ENCODE assay signal across 1 cellular context in the genomic region with DNA sequence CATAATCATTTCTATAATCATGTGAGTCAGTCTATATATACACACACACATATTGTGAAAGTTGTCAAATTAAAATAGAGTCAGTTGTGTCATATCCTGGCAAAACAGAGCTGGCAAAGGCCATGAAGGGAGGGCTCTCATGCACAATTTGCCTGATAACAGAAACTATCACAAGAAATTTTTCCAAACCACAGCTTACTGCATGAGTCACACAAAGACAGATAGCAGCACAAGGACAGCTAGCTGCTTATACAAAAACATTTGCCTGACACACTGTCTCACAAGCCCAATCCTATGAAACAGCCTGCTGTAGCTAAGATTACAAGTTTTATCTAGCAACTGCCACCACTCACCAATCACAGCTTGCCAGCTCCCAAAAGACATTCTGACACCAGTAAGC.
TF ChIP-seq lines count a peak whose summit lies in the region.

No MANE protein-coding gene starts in this region.

TF ChIP-seq in H1, 55 proteins besides CTCF, POLR2A, EP300 and RAD21 (continued from another document):
- TF ChIP-seq, protein P1, sequence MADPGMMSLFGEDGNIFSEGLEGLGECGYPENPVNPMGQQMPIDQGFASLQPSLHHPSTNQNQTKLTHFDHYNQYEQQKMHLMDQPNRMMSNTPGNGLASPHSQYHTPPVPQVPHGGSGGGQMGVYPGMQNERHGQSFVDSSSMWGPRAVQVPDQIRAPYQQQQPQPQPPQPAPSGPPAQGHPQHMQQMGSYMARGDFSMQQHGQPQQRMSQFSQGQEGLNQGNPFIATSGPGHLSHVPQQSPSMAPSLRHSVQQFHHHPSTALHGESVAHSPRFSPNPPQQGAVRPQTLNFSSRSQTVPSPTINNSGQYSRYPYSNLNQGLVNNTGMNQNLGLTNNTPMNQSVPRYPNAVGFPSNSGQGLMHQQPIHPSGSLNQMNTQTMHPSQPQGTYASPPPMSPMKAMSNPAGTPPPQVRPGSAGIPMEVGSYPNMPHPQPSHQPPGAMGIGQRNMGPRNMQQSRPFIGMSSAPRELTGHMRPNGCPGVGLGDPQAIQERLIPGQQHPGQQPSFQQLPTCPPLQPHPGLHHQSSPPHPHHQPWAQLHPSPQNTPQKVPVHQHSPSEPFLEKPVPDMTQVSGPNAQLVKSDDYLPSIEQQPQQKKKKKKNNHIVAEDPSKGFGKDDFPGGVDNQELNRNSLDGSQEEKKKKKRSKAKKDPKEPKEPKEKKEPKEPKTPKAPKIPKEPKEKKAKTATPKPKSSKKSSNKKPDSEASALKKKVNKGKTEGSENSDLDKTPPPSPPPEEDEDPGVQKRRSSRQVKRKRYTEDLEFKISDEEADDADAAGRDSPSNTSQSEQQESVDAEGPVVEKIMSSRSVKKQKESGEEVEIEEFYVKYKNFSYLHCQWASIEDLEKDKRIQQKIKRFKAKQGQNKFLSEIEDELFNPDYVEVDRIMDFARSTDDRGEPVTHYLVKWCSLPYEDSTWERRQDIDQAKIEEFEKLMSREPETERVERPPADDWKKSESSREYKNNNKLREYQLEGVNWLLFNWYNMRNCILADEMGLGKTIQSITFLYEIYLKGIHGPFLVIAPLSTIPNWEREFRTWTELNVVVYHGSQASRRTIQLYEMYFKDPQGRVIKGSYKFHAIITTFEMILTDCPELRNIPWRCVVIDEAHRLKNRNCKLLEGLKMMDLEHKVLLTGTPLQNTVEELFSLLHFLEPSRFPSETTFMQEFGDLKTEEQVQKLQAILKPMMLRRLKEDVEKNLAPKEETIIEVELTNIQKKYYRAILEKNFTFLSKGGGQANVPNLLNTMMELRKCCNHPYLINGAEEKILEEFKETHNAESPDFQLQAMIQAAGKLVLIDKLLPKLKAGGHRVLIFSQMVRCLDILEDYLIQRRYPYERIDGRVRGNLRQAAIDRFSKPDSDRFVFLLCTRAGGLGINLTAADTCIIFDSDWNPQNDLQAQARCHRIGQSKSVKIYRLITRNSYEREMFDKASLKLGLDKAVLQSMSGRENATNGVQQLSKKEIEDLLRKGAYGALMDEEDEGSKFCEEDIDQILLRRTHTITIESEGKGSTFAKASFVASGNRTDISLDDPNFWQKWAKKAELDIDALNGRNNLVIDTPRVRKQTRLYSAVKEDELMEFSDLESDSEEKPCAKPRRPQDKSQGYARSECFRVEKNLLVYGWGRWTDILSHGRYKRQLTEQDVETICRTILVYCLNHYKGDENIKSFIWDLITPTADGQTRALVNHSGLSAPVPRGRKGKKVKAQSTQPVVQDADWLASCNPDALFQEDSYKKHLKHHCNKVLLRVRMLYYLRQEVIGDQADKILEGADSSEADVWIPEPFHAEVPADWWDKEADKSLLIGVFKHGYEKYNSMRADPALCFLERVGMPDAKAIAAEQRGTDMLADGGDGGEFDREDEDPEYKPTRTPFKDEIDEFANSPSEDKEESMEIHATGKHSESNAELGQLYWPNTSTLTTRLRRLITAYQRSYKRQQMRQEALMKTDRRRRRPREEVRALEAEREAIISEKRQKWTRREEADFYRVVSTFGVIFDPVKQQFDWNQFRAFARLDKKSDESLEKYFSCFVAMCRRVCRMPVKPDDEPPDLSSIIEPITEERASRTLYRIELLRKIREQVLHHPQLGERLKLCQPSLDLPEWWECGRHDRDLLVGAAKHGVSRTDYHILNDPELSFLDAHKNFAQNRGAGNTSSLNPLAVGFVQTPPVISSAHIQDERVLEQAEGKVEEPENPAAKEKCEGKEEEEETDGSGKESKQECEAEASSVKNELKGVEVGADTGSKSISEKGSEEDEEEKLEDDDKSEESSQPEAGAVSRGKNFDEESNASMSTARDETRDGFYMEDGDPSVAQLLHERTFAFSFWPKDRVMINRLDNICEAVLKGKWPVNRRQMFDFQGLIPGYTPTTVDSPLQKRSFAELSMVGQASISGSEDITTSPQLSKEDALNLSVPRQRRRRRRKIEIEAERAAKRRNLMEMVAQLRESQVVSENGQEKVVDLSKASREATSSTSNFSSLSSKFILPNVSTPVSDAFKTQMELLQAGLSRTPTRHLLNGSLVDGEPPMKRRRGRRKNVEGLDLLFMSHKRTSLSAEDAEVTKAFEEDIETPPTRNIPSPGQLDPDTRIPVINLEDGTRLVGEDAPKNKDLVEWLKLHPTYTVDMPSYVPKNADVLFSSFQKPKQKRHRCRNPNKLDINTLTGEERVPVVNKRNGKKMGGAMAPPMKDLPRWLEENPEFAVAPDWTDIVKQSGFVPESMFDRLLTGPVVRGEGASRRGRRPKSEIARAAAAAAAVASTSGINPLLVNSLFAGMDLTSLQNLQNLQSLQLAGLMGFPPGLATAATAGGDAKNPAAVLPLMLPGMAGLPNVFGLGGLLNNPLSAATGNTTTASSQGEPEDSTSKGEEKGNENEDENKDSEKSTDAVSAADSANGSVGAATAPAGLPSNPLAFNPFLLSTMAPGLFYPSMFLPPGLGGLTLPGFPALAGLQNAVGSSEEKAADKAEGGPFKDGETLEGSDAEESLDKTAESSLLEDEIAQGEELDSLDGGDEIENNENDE (IDR thresholded peaks at IDR 0.05; ENCODE audit: insufficient replicate concordance, low read length), result no peak
- no peak for TF ChIP-seq CHD1 (IDR thresholded peaks at IDR 0.05; ENCODE audit: low read depth, low read length)
- TF ChIP-seq KDM5A (IDR thresholded peaks at IDR 0.05; ENCODE audit: low read length), result no peak
- TF ChIP-seq CBX8 (IDR thresholded peaks at IDR 0.05; ENCODE audit: borderline replicate concordance, low read depth, low read length), result no peak
- TF ChIP-seq, protein P2, sequence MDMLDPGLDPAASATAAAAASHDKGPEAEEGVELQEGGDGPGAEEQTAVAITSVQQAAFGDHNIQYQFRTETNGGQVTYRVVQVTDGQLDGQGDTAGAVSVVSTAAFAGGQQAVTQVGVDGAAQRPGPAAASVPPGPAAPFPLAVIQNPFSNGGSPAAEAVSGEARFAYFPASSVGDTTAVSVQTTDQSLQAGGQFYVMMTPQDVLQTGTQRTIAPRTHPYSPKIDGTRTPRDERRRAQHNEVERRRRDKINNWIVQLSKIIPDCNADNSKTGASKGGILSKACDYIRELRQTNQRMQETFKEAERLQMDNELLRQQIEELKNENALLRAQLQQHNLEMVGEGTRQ (IDR thresholded peaks at IDR 0.05; ENCODE audit: low read length), result no peak
- TF ChIP-seq FOSL1 (IDR thresholded peaks at IDR 0.05; ENCODE audit: insufficient read depth, low read depth, low read length), result no peak
- no peak for TF ChIP-seq GTF2F1 (IDR thresholded peaks at IDR 0.05; ENCODE audit: borderline replicate concordance, low read depth, low read length)
- TF ChIP-seq SP4 (IDR thresholded peaks at IDR 0.05; ENCODE audit: low read length), result no peak
- TF ChIP-seq SRF (IDR thresholded peaks at IDR 0.05; ENCODE audit: low read depth, low read length), result no peak
- TF ChIP-seq JUN (IDR thresholded peaks at IDR 0.05; ENCODE audit: low read depth, low read length), result no peak
- no peak for TF ChIP-seq SIRT6 (IDR thresholded peaks at IDR 0.05; ENCODE audit: low read length)
